26 cellular contexts compared by ENCODE assay signal in genomic region chr19:48365602-48366001, GRCh38. TPM values are rescaled to one million over a fixed set of nuclear protein-coding genes. Genes with fewer than 3 reads are reported as not detected.
DNase-seq lines count a peak whose midpoint lies in the region; ATAC-seq, FAIRE-seq and TF ChIP-seq lines count a peak whose summit lies in the region.
"Had no signal": no experiment of that assay in that cellular context is flagged by ENCODE, and none has a peak within 500 bp of the region (broad histone marks: within the 10 kb centered on the region; RNA-seq: fewer than 3 reads in every experiment).

No MANE protein-coding gene starts in this region.

- H3K4me1 ChIP-seq in DND-41 (ENCODE audit: insufficient read depth, low read length) (peaks cover 23% of the 10 kb centered on the region), K562 (replicated peaks in 1 of 2; ENCODE audit: control insufficient read depth in 2 of 2, insufficient read depth in 2 of 2, low read length in 2 of 2) (peaks cover 8 to 29% of the 10 kb centered on the region in 2 experiments), ovary (ENCODE audit: insufficient read depth) (peaks cover 3% of the 10 kb centered on the region)

- ATAC-seq in DND-41 (ENCODE audit: insufficient read depth, low read depth) (no peak), K562 (no peak), HG02610 (IDR thresholded peaks at IDR 0.05; ENCODE audit: unreplicated experiment) (no peak)
- ATAC-seq in effector memory CD8-positive, alpha-beta T cell (replicated peaks) = no peak
- ATAC-seq: A549, GM12878, Panc1, SK-N-SH treated with all-trans-retinoic acid at 6 μM for 48 hours had no signal

- no peak for FAIRE-seq in K562 (lab: Jason Lieb, UNC)
- FAIRE-seq: A549, H54, HTR-8/SVneo had no signal

- in situ Hi-C loops in K562 (cut with MboI) = no loop called here

- H3K4me1 Mint-ChIP-seq in effector memory CD8-positive, alpha-beta T cell (ENCODE audit: low read depth in 2 of 2) = peaks cover 11 to 16% of the 10 kb centered on the region in 2 donors

- TF ChIP-seq POLR2A in K562 (conservative IDR thresholded peaks at IDR 0.05) (no peak), ovary (IDR thresholded peaks at IDR 0.05) (no peak)

- peaks cover 9% of the 10 kb centered on the region for H3K36me3 Mint-ChIP-seq in effector memory CD8-positive, alpha-beta T cell (ENCODE audit: insufficient read depth)

- intact Hi-C loops in K562 (cut with micrococcal nuclease) (loop anchor here (2.0 kb wide), 2 partner anchors 25 to 33 kb away; partner anchors contain the start of gene KDELR1), ovary (cut with DNase I) (no loop called here)

- no peak overlapping the region for H3K9ac ChIP-seq in DND-41 (ENCODE audit: low read depth, low read length)
- peak overlapping the region in 1 of 2 experiments; percentile 75; a peak in 2 of 4 replicates for H3K9ac ChIP-seq in K562 (ENCODE audit: insufficient read depth in 1 of 2, low read depth in 2 of 2, low read length in 2 of 2)

- H3K27ac ChIP-seq in 22Rv1 (peak overlapping the region; percentile 40; the same call in 1 of the 2 replicates), DND-41 (ENCODE audit: low read length) (no peak overlapping the region), K562 (ENCODE audit: extremely low read depth, low read depth, low read length) (no peak overlapping the region), ovary (no peak overlapping the region)

- DNase-seq in DND-41 (no peak), K562 (ENCODE audit: extremely low read depth in 1 of 4, low spot score in 3 of 4) (no peak), ovary (peak in 3 of 5 donors; percentile 20 to 46 (median 45)), H4 (ENCODE audit: low spot score) (no peak), SIG-M5 treated with dmso at 0.1 percent for 504 hours (lab: John Stamatoyannopoulos, UW; ENCODE audit: unreplicated experiment) (no peak)
- DNase-seq in effector memory CD8-positive, alpha-beta T cell = no peak
- DNase-seq: AML-193; C1 segment of cervical spinal cord; CD4-positive, alpha-beta memory T cell; COR-L47; EL; GDM1; KG1; MM.1S; NCI-H2029; NCI-H446; NCI-H524 treated with DMSO at 0.1 percent for 48 hours; SIG-M5 had no signal

- no peaks in the 10 kb centered on the region for H3K27me3 ChIP-seq in DND-41 (ENCODE audit: insufficient read depth, low read length, poor library complexity)
- no peaks in the 10 kb centered on the region for H3K27me3 ChIP-seq in K562 (ENCODE audit: control insufficient read depth in 2 of 2, insufficient read depth in 2 of 2, low read length in 2 of 2)
- no peaks in the 10 kb centered on the region for H3K27me3 ChIP-seq in ovary

- H3K9me3 ChIP-seq in DND-41 (ENCODE audit: insufficient read depth, low read length, severe bottlenecking) (no peaks in the 10 kb centered on the region), K562 (replicated peaks; ENCODE audit: control insufficient read depth, insufficient read depth, low read depth, low read length) (no peaks in the 10 kb centered on the region), ovary (no peaks in the 10 kb centered on the region)
- H3K9me3 ChIP-seq: A549 had no signal

- H3K27ac Mint-ChIP-seq in effector memory CD8-positive, alpha-beta T cell = no peak overlapping the region

- POLR2A ChIA-PET in K562 (lab: Yijun Ruan, JAX) = no interaction called here

- peaks cover 5% of the 10 kb centered on the region for H3K79me2 ChIP-seq in DND-41 (ENCODE audit: insufficient read depth, low read length)
- peaks cover 4% of the 10 kb centered on the region; the same call in 1 of the 3 replicates for H3K79me2 ChIP-seq in K562 (ENCODE audit: control insufficient read depth, insufficient read depth, low read length)

- H3K9me3 Mint-ChIP-seq in effector memory CD8-positive, alpha-beta T cell = no peaks in the 10 kb centered on the region
- H3K9me3 Mint-ChIP-seq: CD4-positive, alpha-beta memory T cell had no signal

- BruUV-seq in K562 (replicated peaks; lab: Mats Ljungman, UMichigan) = no TSS peak

- no peak overlapping the region for H3K4me3 ChIP-seq in DND-41 (ENCODE audit: low read depth in 1 of 2, low read length in 2 of 2)
- no peak overlapping the region for H3K4me3 ChIP-seq in K562
- H3K4me3 ChIP-seq in ovary = no peak overlapping the region
- H3K4me3 ChIP-seq: A549, GM12878 had no signal

- H3K36me3 ChIP-seq in DND-41 (ENCODE audit: insufficient read depth, low read length) (peaks cover 4% of the 10 kb centered on the region; the same call in 1 of the 2 replicates), K562 (ENCODE audit: control insufficient read depth, insufficient read depth, low read length) (peaks cover 3% of the 10 kb centered on the region; the same call in 2 of the 3 replicates), ovary (no peaks in the 10 kb centered on the region)

- CTCF ChIA-PET in K562 (lab: Yijun Ruan, JAX; ENCODE audit: low intra/inter-chr PET ratio) = no interaction called here

- H3K4me3 Mint-ChIP-seq in effector memory CD8-positive, alpha-beta T cell = no peak overlapping the region

- H3K27me3 Mint-ChIP-seq in effector memory CD8-positive, alpha-beta T cell = no peaks in the 10 kb centered on the region
- H3K27me3 Mint-ChIP-seq: CD4-positive, alpha-beta memory T cell had no signal

- no peak for TF ChIP-seq CTCF in 22Rv1 (IDR thresholded peaks at IDR 0.05)
- no peak for TF ChIP-seq CTCF in DND-41 (IDR thresholded peaks at IDR 0.05; ENCODE audit: borderline replicate concordance, extremely low read depth, low read length, poor library complexity, severe bottlenecking)
- TF ChIP-seq CTCF in K562 (IDR thresholded peaks at IDR 0.05 in 2 of 3, conservative IDR thresholded peaks at IDR 0.05 in 1 of 3; ENCODE audit: insufficient read depth in 2 of 3, low read depth in 1 of 3, low read length in 3 of 3) = no peak
- no peak for TF ChIP-seq CTCF in ovary (IDR thresholded peaks at IDR 0.05)

- no peaks in the 10 kb centered on the region for H3K9me1 ChIP-seq in K562 (ENCODE audit: control insufficient read depth, insufficient read depth, low read length)

- TF ChIP-seq EP300 in K562 (IDR thresholded peaks at IDR 0.05; ENCODE audit: low read length) (no peak), ovary (IDR thresholded peaks at IDR 0.05) (no peak)

- 90% methylated on average over 6 of the region's 11 CpGs for WGBS in K562 (ENCODE audit: insufficient coverage, low coverage, missing lambda C conversion rate)
- 90 to 94% (median 94%) methylated on average over 11 of the region's 11 CpGs for whole genome bisulfite sequencing in ovary, 3 donors

- no peak for TF ChIP-seq RAD21 in K562 (CRISPR knock-in tag; conservative IDR thresholded peaks at IDR 0.05 in 1 of 2, IDR thresholded peaks at IDR 0.05 in 1 of 2)

- no peak overlapping the region for H3K4me2 ChIP-seq in DND-41 (ENCODE audit: insufficient read depth, low read length)
- no peak overlapping the region for H3K4me2 ChIP-seq in K562 (ENCODE audit: insufficient read depth, low read length)
- H3K4me2 ChIP-seq: A549 had no signal

- H2AFZ ChIP-seq in DND-41 (ENCODE audit: low read depth, low read length) (peak overlapping the region; percentile 53), K562 (ENCODE audit: low read depth, low read length) (0 out of 2 replicates have a peak overlapping the region, but pooled peaks have one; percentile 19)

- H4K20me1 ChIP-seq in DND-41 (ENCODE audit: insufficient read depth, low read length) = no peaks in the 10 kb centered on the region
- H4K20me1 ChIP-seq in K562 (replicated peaks; ENCODE audit: control insufficient read depth, insufficient read depth, low read length) = no peaks in the 10 kb centered on the region

RNA-seq across cellular contexts. Expression of gene SYNGR4, which starts 1.4 kb away (rescaled TPM):
- total RNA-seq in K562 (2011; cell fraction: chromatin; rRNA removed; ENCODE audit: low replicate concordance) = not detected in 2 replicates
- not detected in 2 replicates for total RNA-seq in K562 (2011; cell fraction: nucleolus; rRNA removed)
- not detected in 2 replicates for total RNA-seq in K562 (2011; cell fraction: nucleoplasm; rRNA removed)
- total RNA-seq in K562 (2014; rRNA removed) (not detected in 2 replicates), K562 (2014; rRNA removed; fragmentation: Illumina TruSeq; extraction: Trizol) (not detected in 2 replicates), K562 (2015; rRNA removed; fragmentation: Illumina TruSeq; extraction: Trizol) (not detected in 2 replicates), K562 (2021) (not detected in 2 replicates), ovary (not detected)
- polyA plus RNA-seq in K562 (2011; rRNA removed) (0.19 TPM in 1 of 2 replicates, not detected in the other), K562 (2014; fragmentation: Illumina TruSeq; extraction: Trizol) (0.28 TPM in 1 of 2 replicates, not detected in the other), K562 (2014; fragmentation: Nextera tagmentation; extraction: Ambion mirVana) (under 1 TPM in 1 of 2 experiments, not detected in 1; 0.14 TPM), K562 (2014; rRNA removed) (0.07 TPM in 1 of 2 replicates, not detected in the other), ovary (not detected)
- 0.07 and 0.09 TPM in 2 replicates for polyA plus RNA-seq in K562 (2011; cell fraction: cytosol; rRNA removed)
- polyA plus RNA-seq in K562 (2011; cell fraction: nucleus; rRNA removed) = not detected in 2 replicates
- polyA plus RNA-seq in K562 (2012) = 0.22 and 0.46 TPM in 2 replicates
- 0.21 TPM in 2 replicates for polyA minus RNA-seq in K562 (2011; rRNA and poly(A)+ RNA removed)
- polyA minus RNA-seq in K562 (2011; cell fraction: cytosol; rRNA and poly(A)+ RNA removed) = not detected in 2 replicates
- polyA minus RNA-seq in K562 (2011; cell fraction: nucleus; rRNA and poly(A)+ RNA removed) = not detected in 2 replicates
- 0.35 TPM in 1 of 2 replicates, not detected in the other for total RNA-seq in H4 (2014; rRNA removed; shearing (Covaris generic))
- total RNA-seq: CD4-positive, alpha-beta memory T cell had no signal
- polyA plus RNA-seq: CD4-positive, alpha-beta memory T cell had no signal

RNA-seq across cellular contexts. Expression of gene TMEM143, which starts 1.9 kb away (rescaled TPM):
- 29.3 and 59.3 TPM in 2 replicates for total RNA-seq in K562 (2011; cell fraction: chromatin; rRNA removed; ENCODE audit: low replicate concordance)
- 38.5 and 49.2 TPM in 2 replicates for total RNA-seq in K562 (2011; cell fraction: nucleolus; rRNA removed)
- total RNA-seq in K562 (2011; cell fraction: nucleoplasm; rRNA removed) = 33.1 and 37.4 TPM in 2 replicates
- total RNA-seq in K562 (2014; rRNA removed) (2.3 and 5.1 TPM in 2 replicates), K562 (2014; rRNA removed; fragmentation: Illumina TruSeq; extraction: Trizol) (0.96 and 1.9 TPM in 2 replicates), K562 (2015; rRNA removed; fragmentation: Illumina TruSeq; extraction: Trizol) (2.5 and 4.3 TPM in 2 replicates), K562 (2021) (7.9 and 8.8 TPM in 2 replicates), ovary (1 to 10 TPM; 3.3 to 9.7 (median 7.7) TPM)
- polyA plus RNA-seq in K562 (2011; rRNA removed) (6.6 and 12.4 TPM in 2 replicates), K562 (2014; fragmentation: Illumina TruSeq; extraction: Trizol) (4.7 and 5.0 TPM in 2 replicates), K562 (2014; fragmentation: Nextera tagmentation; extraction: Ambion mirVana) (under 1 TPM; 0.66 to 0.67 TPM), K562 (2014; rRNA removed) (7.2 and 7.8 TPM in 2 replicates), ovary (1 to 10 TPM; 4.1 to 6.0 TPM)
- 9.7 and 10.7 TPM in 2 replicates for polyA plus RNA-seq in K562 (2011; cell fraction: cytosol; rRNA removed)
- polyA plus RNA-seq in K562 (2011; cell fraction: nucleus; rRNA removed) = 52.1 and 58.7 TPM in 2 replicates
- polyA plus RNA-seq in K562 (2012) = 5.2 and 12.0 TPM in 2 replicates
- 3.8 and 5.5 TPM in 2 replicates for polyA minus RNA-seq in K562 (2011; rRNA and poly(A)+ RNA removed)
- 10.0 and 12.9 TPM in 2 replicates for polyA minus RNA-seq in K562 (2011; cell fraction: cytosol; rRNA and poly(A)+ RNA removed)
- 8.5 and 16.0 TPM in 2 replicates for polyA minus RNA-seq in K562 (2011; cell fraction: nucleus; rRNA and poly(A)+ RNA removed)
- total RNA-seq in H4 (2014; rRNA removed; shearing (Covaris generic)) = 3.3 and 3.6 TPM in 2 replicates

RNA-seq across cellular contexts. Expression of gene KDELR1, which starts 25.7 kb away (rescaled TPM):
- 108 and 202 TPM in 2 replicates for total RNA-seq in K562 (2011; cell fraction: chromatin; rRNA removed; ENCODE audit: low replicate concordance)
- total RNA-seq in K562 (2011; cell fraction: nucleolus; rRNA removed) = 194 and 232 TPM in 2 replicates
- 218 and 234 TPM in 2 replicates for total RNA-seq in K562 (2011; cell fraction: nucleoplasm; rRNA removed)
- 54.2 and 66.1 TPM in 2 replicates for total RNA-seq in K562 (2014; rRNA removed)
- 49.1 and 52.5 TPM in 2 replicates for total RNA-seq in K562 (2014; rRNA removed; fragmentation: Illumina TruSeq; extraction: Trizol)
- total RNA-seq in K562 (2015; rRNA removed; fragmentation: Illumina TruSeq; extraction: Trizol) = 58.5 and 60.6 TPM in 2 replicates
- total RNA-seq in K562 (2021) = 133 and 138 TPM in 2 replicates
- polyA plus RNA-seq in K562 (2011; rRNA removed) = 82.9 and 185 TPM in 2 replicates
- 130 and 145 TPM in 2 replicates for polyA plus RNA-seq in K562 (2011; cell fraction: cytosol; rRNA removed)
- 95.0 and 123 TPM in 2 replicates for polyA plus RNA-seq in K562 (2011; cell fraction: nucleus; rRNA removed)
- polyA plus RNA-seq in K562 (2012) = 104 and 182 TPM in 2 replicates
- polyA plus RNA-seq in K562 (2014; fragmentation: Illumina TruSeq; extraction: Trizol) = 165 and 185 TPM in 2 replicates
- polyA plus RNA-seq in K562 (2014; fragmentation: Nextera tagmentation; extraction: Ambion mirVana) = 10 to 100 TPM in 1 of 2 experiments, 1 to 10 TPM in 1; 6.1 to 11.1 TPM
- 75.0 and 76.4 TPM in 2 replicates for polyA plus RNA-seq in K562 (2014; rRNA removed)
- 42.4 and 68.6 TPM in 2 replicates for polyA minus RNA-seq in K562 (2011; rRNA and poly(A)+ RNA removed)
- polyA minus RNA-seq in K562 (2011; cell fraction: cytosol; rRNA and poly(A)+ RNA removed) = 60.7 and 117 TPM in 2 replicates
- 10.4 and 21.3 TPM in 2 replicates for polyA minus RNA-seq in K562 (2011; cell fraction: nucleus; rRNA and poly(A)+ RNA removed)
- 100 to 1,000 TPM in 6 of 7 donors, 10 to 100 TPM in 1; 94.0 to 202 (median 170) TPM for total RNA-seq in ovary
- 100 to 1,000 TPM; 180 to 333 TPM for polyA plus RNA-seq in ovary
- total RNA-seq in H4 (2014; rRNA removed; shearing (Covaris generic)) = 127 and 219 TPM in 2 replicates

RNA-seq across cellular contexts. Expression of gene GRIN2D, which starts 27.9 kb away (rescaled TPM):
- 10.1 and 29.7 TPM in 2 replicates for total RNA-seq in K562 (2011; cell fraction: chromatin; rRNA removed; ENCODE audit: low replicate concordance)
- 20.7 and 23.5 TPM in 2 replicates for total RNA-seq in K562 (2011; cell fraction: nucleolus; rRNA removed)
- total RNA-seq in K562 (2011; cell fraction: nucleoplasm; rRNA removed) = 16.9 and 17.3 TPM in 2 replicates
- total RNA-seq in K562 (2014; rRNA removed) (4.7 and 5.3 TPM in 2 replicates), K562 (2014; rRNA removed; fragmentation: Illumina TruSeq; extraction: Trizol) (0.86 and 0.98 TPM in 2 replicates), K562 (2015; rRNA removed; fragmentation: Illumina TruSeq; extraction: Trizol) (1.8 and 2.7 TPM in 2 replicates), K562 (2021) (24.7 and 31.5 TPM in 2 replicates), ovary (under 1 TPM in 6 of 7 donors, not detected in 1; 0.10 to 0.32 (median 0.18) TPM)
- polyA plus RNA-seq in K562 (2011; rRNA removed) (0.95 and 2.5 TPM in 2 replicates), K562 (2014; fragmentation: Illumina TruSeq; extraction: Trizol) (7.5 and 12.0 TPM in 2 replicates), K562 (2014; fragmentation: Nextera tagmentation; extraction: Ambion mirVana) (under 1 TPM; 0.32 to 0.55 TPM), K562 (2014; rRNA removed) (5.3 and 5.6 TPM in 2 replicates), ovary (under 1 TPM; 0.12 TPM)
- polyA plus RNA-seq in K562 (2011; cell fraction: cytosol; rRNA removed) = 2.4 and 3.0 TPM in 2 replicates
- polyA plus RNA-seq in K562 (2011; cell fraction: nucleus; rRNA removed) = 10.1 and 14.4 TPM in 2 replicates
- polyA plus RNA-seq in K562 (2012) = 12.9 and 14.4 TPM in 2 replicates
- polyA minus RNA-seq in K562 (2011; rRNA and poly(A)+ RNA removed) = 1.9 and 2.3 TPM in 2 replicates
- polyA minus RNA-seq in K562 (2011; cell fraction: cytosol; rRNA and poly(A)+ RNA removed) = 15.0 and 18.7 TPM in 2 replicates
- 7.8 and 8.8 TPM in 2 replicates for polyA minus RNA-seq in K562 (2011; cell fraction: nucleus; rRNA and poly(A)+ RNA removed)
- not detected in 2 replicates for total RNA-seq in H4 (2014; rRNA removed; shearing (Covaris generic))
- polyA plus RNA-seq: CD4-positive, alpha-beta memory T cell had no signal

RNA-seq across cellular contexts. Expression of gene EMP3, which starts 40.2 kb away (rescaled TPM):
- 94.2 and 300 TPM in 2 replicates for total RNA-seq in K562 (2011; cell fraction: chromatin; rRNA removed; ENCODE audit: low replicate concordance)
- 624 and 788 TPM in 2 replicates for total RNA-seq in K562 (2011; cell fraction: nucleolus; rRNA removed)
- 425 and 454 TPM in 2 replicates for total RNA-seq in K562 (2011; cell fraction: nucleoplasm; rRNA removed)
- total RNA-seq in K562 (2014; rRNA removed) (137 and 194 TPM in 2 replicates), K562 (2014; rRNA removed; fragmentation: Illumina TruSeq; extraction: Trizol) (184 and 204 TPM in 2 replicates), K562 (2015; rRNA removed; fragmentation: Illumina TruSeq; extraction: Trizol) (386 and 393 TPM in 2 replicates), K562 (2021) (296 and 321 TPM in 2 replicates), ovary (100 to 1,000 TPM in 5 of 7 donors, 10 to 100 TPM in 2; 23.2 to 148 (median 120) TPM)
- polyA plus RNA-seq in K562 (2011; rRNA removed) (355 and 448 TPM in 2 replicates), K562 (2014; fragmentation: Illumina TruSeq; extraction: Trizol) (308 and 333 TPM in 2 replicates), K562 (2014; fragmentation: Nextera tagmentation; extraction: Ambion mirVana) (100 to 1,000 TPM; 123 to 227 TPM), K562 (2014; rRNA removed) (314 and 369 TPM in 2 replicates), ovary (100 to 1,000 TPM in 1 of 2 donors, 10 to 100 TPM in 1; 92.5 to 163 TPM)
- polyA plus RNA-seq in K562 (2011; cell fraction: cytosol; rRNA removed) = 690 and 1,312 TPM in 2 replicates
- 177 and 267 TPM in 2 replicates for polyA plus RNA-seq in K562 (2011; cell fraction: nucleus; rRNA removed)
- polyA plus RNA-seq in K562 (2012) = 325 and 506 TPM in 2 replicates
- polyA minus RNA-seq in K562 (2011; rRNA and poly(A)+ RNA removed) = 191 and 276 TPM in 2 replicates
- 149 and 202 TPM in 2 replicates for polyA minus RNA-seq in K562 (2011; cell fraction: cytosol; rRNA and poly(A)+ RNA removed)
- polyA minus RNA-seq in K562 (2011; cell fraction: nucleus; rRNA and poly(A)+ RNA removed) = 51.7 and 64.9 TPM in 2 replicates
- 80.2 and 150 TPM in 2 replicates for total RNA-seq in H4 (2014; rRNA removed; shearing (Covaris generic))

Comparison
In these comparisons a context has a peak if more than half of its experiments do, and no peak if none do; other contexts are left out.
1. DNase-seq: peak in ovary (3 of 5); none in DND-41 (single experiment), K562 (0 of 4), H4 (single experiment), effector memory CD8-positive, alpha-beta T cell (0 of 3) and SIG-M5 treated with dmso at 0.1 percent for 504 hours (single experiment).